In the genomic region with DNA sequence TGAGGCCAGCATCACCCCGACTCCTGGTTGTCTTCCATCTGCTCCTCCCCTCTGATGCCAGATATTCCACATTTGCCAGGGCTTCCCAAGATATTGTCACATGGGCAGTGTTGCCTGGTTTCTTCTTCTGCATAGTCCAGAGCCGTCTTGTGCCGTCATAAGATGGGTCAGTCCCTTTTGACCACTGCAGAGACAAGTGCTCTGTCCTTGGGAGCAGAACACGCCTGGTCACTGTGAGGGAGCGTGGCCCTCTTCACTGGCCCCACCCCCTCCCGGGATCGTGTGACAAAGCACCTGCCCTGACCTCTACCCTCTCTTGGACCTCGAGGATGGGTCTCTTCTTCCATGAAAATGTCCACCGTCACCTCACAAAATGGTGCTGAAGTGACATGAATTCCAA, we compare ENCODE assay signal across 25 cellular contexts. TPM values are rescaled to one million over a fixed set of nuclear protein-coding genes. Genes with fewer than 3 reads are reported as not detected.
DNase-seq lines count a peak whose midpoint lies in the region; ATAC-seq, FAIRE-seq and TF ChIP-seq lines count a peak whose summit lies in the region.
"Had no signal": no experiment of that assay in that cellular context is flagged by ENCODE, and none has a peak within 500 bp of the region (broad histone marks: within the 10 kb centered on the region; RNA-seq: fewer than 3 reads in every experiment).

No MANE protein-coding gene starts in this region.

- H3K27ac ChIP-seq in left ventricle myocardium inferior (replicated peaks) (no peak overlapping the region), trophoblast cell (ENCODE audit: low read depth, low read length) (no peak overlapping the region), gastrocnemius medialis (peak overlapping the region; percentile 33 to 65 (median 38)), pancreas (no peak overlapping the region)
- H3K27ac ChIP-seq: A549; BLaER1 treated with 17β-estradiol and CSF1 and Interleukin-3, amounts not matched to agents 10 nM and 100 nM had no signal

- no peak for FAIRE-seq in pancreas (lab: Jason Lieb, UNC)
- FAIRE-seq: A549, D721Med, GM12878 had no signal

- H3K4me3 ChIP-seq in left ventricle myocardium inferior (no peak overlapping the region), trophoblast cell (ENCODE audit: low read depth, low read length) (peak overlapping the region; percentile 42), gastrocnemius medialis (no peak overlapping the region), pancreas (no peak overlapping the region)
- H3K4me3 ChIP-seq: A549; BLaER1 treated with 17β-estradiol and CSF1 and Interleukin-3, amounts not matched to agents 10 nM and 100 nM; GM12878; GM23338 had no signal

- H3K4me2 ChIP-seq in trophoblast cell (ENCODE audit: low read length) = no peak overlapping the region
- H3K4me2 ChIP-seq: A549; BLaER1 treated with 17β-estradiol and CSF1 and Interleukin-3, amounts not matched to agents 10 nM and 100 nM; GM23338 had no signal

- H3K79me2 ChIP-seq in trophoblast cell (ENCODE audit: control insufficient read depth, insufficient read depth, low read length, poor library complexity) = no peaks in the 10 kb centered on the region

- H3K27me3 Mint-ChIP-seq in natural killer cell treated with Interleukin-12 subunit alpha and Interleukin-12 subunit beta and Interleukin-15 and Interleukin-18, amount 100 ng/mL, for 72 hours = peaks cover 21 to 28% of the 10 kb centered on the region in 2 donors
- peaks cover 6 to 8% of the 10 kb centered on the region in 2 donors for H3K27me3 Mint-ChIP-seq in natural killer cell (ENCODE audit: low read depth in 2 of 2)

- no CpG with 5 or more reads among the region's 9 CpGs for WGBS in trophoblast cell (ENCODE audit: extremely low coverage, insufficient coverage, insufficient read length)
- WGBS in pancreas, 2 donors = 64 to 68% methylated on average over 9 of the region's 9 CpGs

- no peak overlapping the region for H3K27ac Mint-ChIP-seq in natural killer cell treated with Interleukin-12 subunit alpha and Interleukin-12 subunit beta and Interleukin-15 and Interleukin-18, amount 100 ng/mL, for 72 hours
- H3K27ac Mint-ChIP-seq in natural killer cell = no peak overlapping the region
- H3K27ac Mint-ChIP-seq: CD14-positive monocyte; CD4-positive, alpha-beta T cell; CD8-positive, alpha-beta memory T cell; GM23338; H9 had no signal

- H3K4me1 Mint-ChIP-seq in natural killer cell treated with Interleukin-12 subunit alpha and Interleukin-12 subunit beta and Interleukin-15 and Interleukin-18, amount 100 ng/mL, for 72 hours (ENCODE audit: low read depth in 2 of 2) = no peaks in the 10 kb centered on the region
- no peaks in the 10 kb centered on the region for H3K4me1 Mint-ChIP-seq in natural killer cell
- H3K4me1 Mint-ChIP-seq: CD14-positive monocyte; CD8-positive, alpha-beta memory T cell had no signal

- H3K79me1 ChIP-seq in trophoblast cell (ENCODE audit: low read length) = no peaks in the 10 kb centered on the region

- no peak overlapping the region for H3K9ac ChIP-seq in trophoblast cell (ENCODE audit: low read length)
- H3K9ac ChIP-seq: BLaER1 treated with 17β-estradiol and CSF1 and Interleukin-3, amounts not matched to agents 10 nM and 100 nM had no signal

- no peaks in the 10 kb centered on the region for H3K9me3 Mint-ChIP-seq in natural killer cell treated with Interleukin-12 subunit alpha and Interleukin-12 subunit beta and Interleukin-15 and Interleukin-18, amount 100 ng/mL, for 72 hours
- H3K9me3 Mint-ChIP-seq in natural killer cell = no peaks in the 10 kb centered on the region
- H3K9me3 Mint-ChIP-seq: CD14-positive monocyte; CD4-positive, alpha-beta T cell; CD8-positive, alpha-beta memory T cell; GM23338; H9 had no signal

- no peak overlapping the region for H3K4me3 Mint-ChIP-seq in natural killer cell treated with Interleukin-12 subunit alpha and Interleukin-12 subunit beta and Interleukin-15 and Interleukin-18, amount 100 ng/mL, for 72 hours
- no peak overlapping the region for H3K4me3 Mint-ChIP-seq in natural killer cell
- H3K4me3 Mint-ChIP-seq: CD14-positive monocyte; CD4-positive, alpha-beta T cell; CD8-positive, alpha-beta memory T cell; GM23338; H9 had no signal

- no peak overlapping the region for H2AK5ac ChIP-seq in trophoblast cell (ENCODE audit: low read length)

- H3K4me1 ChIP-seq in left ventricle myocardium inferior (peaks cover 38% of the 10 kb centered on the region), trophoblast cell (ENCODE audit: control insufficient read depth in 1 of 2, insufficient read depth in 2 of 2, low read length in 2 of 2) (peaks cover 0 to 6% of the 10 kb centered on the region in 2 experiments), gastrocnemius medialis (peaks cover 21 to 39% of the 10 kb centered on the region in 2 donors), pancreas (peaks cover 4 to 10% (median 9%) of the 10 kb centered on the region in 3 donors)
- H3K4me1 ChIP-seq: A549, BE2C had no signal

- H2AFZ ChIP-seq in trophoblast cell (ENCODE audit: insufficient read depth, low read length, poor library complexity) = no peak overlapping the region
- H2AFZ ChIP-seq: GM23338 had no signal

- TF ChIP-seq CTCF in left ventricle myocardium inferior (IDR thresholded peaks at IDR 0.05; ENCODE audit: borderline replicate concordance) = no peak
- TF ChIP-seq CTCF in natural killer cell (IDR thresholded peaks at IDR 0.05) = no peak
- TF ChIP-seq CTCF in gastrocnemius medialis (IDR thresholded peaks at IDR 0.05 in 4 of 5, conservative IDR thresholded peaks at IDR 0.05 in 1 of 5) = no peak
- TF ChIP-seq CTCF in pancreas (IDR thresholded peaks at IDR 0.05) = no peak

- no peaks in the 10 kb centered on the region for H3K36me3 Mint-ChIP-seq in natural killer cell treated with Interleukin-12 subunit alpha and Interleukin-12 subunit beta and Interleukin-15 and Interleukin-18, amount 100 ng/mL, for 72 hours
- H3K36me3 Mint-ChIP-seq in natural killer cell = no peaks in the 10 kb centered on the region
- H3K36me3 Mint-ChIP-seq: CD14-positive monocyte; CD8-positive, alpha-beta memory T cell had no signal

- H3K27me3 ChIP-seq in left ventricle myocardium inferior (ENCODE audit: low read depth) (no peaks in the 10 kb centered on the region), trophoblast cell (ENCODE audit: insufficient read depth, low read length) (no peaks in the 10 kb centered on the region), gastrocnemius medialis (no peaks in the 10 kb centered on the region), pancreas (no peaks in the 10 kb centered on the region)
- H3K27me3 ChIP-seq: BE2C had no signal

- H2BK5ac ChIP-seq in trophoblast cell (ENCODE audit: low read depth, low read length, poor library complexity) = no peak overlapping the region

- intact Hi-C loops in cardiac septum (cut with DNase I) = no loop called here
- intact Hi-C loops in left ventricle myocardium inferior (cut with micrococcal nuclease) = loop anchor here (5.0 kb wide), 1 partner anchor 238 kb away; no protein-coding TSS in a partner anchor
- intact Hi-C loops in natural killer cell (cut with micrococcal nuclease) = no loop called here
- intact Hi-C loops in gastrocnemius medialis (cut with DNase I; ENCODE audit: low total_unique reads) = loop anchor here (5.0 kb wide), 1 partner anchor 33 kb away; no protein-coding TSS in a partner anchor
- intact Hi-C loops in pancreas (cut with DNase I) = no loop called here

- peak; percentile 43 for DNase-seq in cardiac septum (ENCODE audit: low spot score)
- no peak for DNase-seq in left ventricle myocardium inferior
- DNase-seq in natural killer cell treated with Interleukin-12 subunit alpha and Interleukin-12 subunit beta and Interleukin-15 and Interleukin-18, amount 100 ng/mL, for 72 hours (ENCODE audit: low spot score) = peak; percentile 16
- no peak for DNase-seq in natural killer cell
- DNase-seq in trophoblast cell = no peak
- peak in 1 of 2 donors; percentile 62 for DNase-seq in gastrocnemius medialis
- no peak for DNase-seq in HK-2 (ENCODE audit: unreplicated experiment)
- DNase-seq in pancreas = no peak
- DNase-seq: 8988T; ACHN; AML-193; BE2C; CD4-positive, alpha-beta T cell; CD8-positive, alpha-beta memory T cell; DMS 273 treated with DMSO at 0.1 percent for 48 hours; DMS79; GDM1; H9 had no signal

- in situ Hi-C loops in gastrocnemius medialis (cut with MboI; ENCODE audit: low sequenced_read_pairs in 4 of 4) = no loop called here

- no peak overlapping the region for H3K14ac ChIP-seq in trophoblast cell (ENCODE audit: low read length)

- no peak overlapping the region for H2BK12ac ChIP-seq in trophoblast cell (ENCODE audit: low read length)

- ATAC-seq in natural killer cell treated with Interleukin-12 subunit alpha and Interleukin-12 subunit beta and Interleukin-15 and Interleukin-18, amount 100 ng/mL, for 72 hours = no peak
- ATAC-seq in natural killer cell = no peak
- peak; percentile 61 to 70 for ATAC-seq in gastrocnemius medialis
- ATAC-seq in pancreas = no peak
- ATAC-seq: A549, GM12878, HCT116 had no signal

- no peak for TF ChIP-seq POLR2A in gastrocnemius medialis (IDR thresholded peaks at IDR 0.05)

- no peaks in the 10 kb centered on the region for H3K9me3 ChIP-seq in left ventricle myocardium inferior (replicated peaks)
- no peaks in the 10 kb centered on the region for H3K9me3 ChIP-seq in trophoblast cell (ENCODE audit: insufficient read depth, low read depth, low read length)
- no peaks in the 10 kb centered on the region for H3K9me3 ChIP-seq in gastrocnemius medialis
- H3K9me3 ChIP-seq in pancreas = no peaks in the 10 kb centered on the region
- H3K9me3 ChIP-seq: A549; BE2C; BLaER1 treated with 17β-estradiol and CSF1 and Interleukin-3, amounts not matched to agents 10 nM and 100 nM had no signal

- peaks cover 13% of the 10 kb centered on the region for H3K36me3 ChIP-seq in left ventricle myocardium inferior
- H3K36me3 ChIP-seq in trophoblast cell (ENCODE audit: control insufficient read depth in 1 of 2, insufficient read depth in 2 of 2, low read length in 2 of 2) = no peaks in the 10 kb centered on the region
- H3K36me3 ChIP-seq in gastrocnemius medialis = peaks cover 0 to 13% of the 10 kb centered on the region in 2 donors
- no peaks in the 10 kb centered on the region for H3K36me3 ChIP-seq in pancreas
- H3K36me3 ChIP-seq: BE2C; BLaER1 treated with 17β-estradiol and CSF1 and Interleukin-3, amounts not matched to agents 10 nM and 100 nM had no signal

- H4K8ac ChIP-seq in trophoblast cell (ENCODE audit: low read depth, low read length) = no peak overlapping the region

- H4K12ac ChIP-seq in trophoblast cell (ENCODE audit: low read depth, low read length) = no peak overlapping the region

- no peak overlapping the region for H3K4ac ChIP-seq in trophoblast cell (ENCODE audit: low read depth, low read length)

- H3K18ac ChIP-seq in trophoblast cell (ENCODE audit: low read length) = no peak overlapping the region

- no peak overlapping the region for H3K23ac ChIP-seq in trophoblast cell (ENCODE audit: low read length)

- H2BK120ac ChIP-seq in trophoblast cell (ENCODE audit: insufficient read depth, low read length, poor library complexity) = no peak overlapping the region

- no peak overlapping the region for H4K91ac ChIP-seq in trophoblast cell (ENCODE audit: low read depth, low read length)

RNA-seq across cellular contexts. Expression of a gene that starts 41.6 kb away (rescaled TPM):
- total RNA-seq in cardiac septum (13.1 TPM), left ventricle myocardium inferior (25.5 TPM), natural killer cell (not detected), gastrocnemius medialis (100 to 1,000 TPM in 1 of 4 donors, 10 to 100 TPM in 3; 48.8 to 150 (median 67.0) TPM), pancreas (under 1 TPM; 0.13 to 0.81 (median 0.46) TPM)
- not detected for total RNA-seq in natural killer cell treated with Interleukin-12 subunit alpha and Interleukin-12 subunit beta and Interleukin-15 and Interleukin-18, amount 100 ng/mL, for 72 hours
- 2.9 and 3.1 TPM in 2 replicates for polyA plus RNA-seq in trophoblast cell (2013)
- polyA plus RNA-seq in pancreas = 1 to 10 TPM in 1 of 2 donors, under 1 TPM in 1; 0.72 to 2.4 TPM
- total RNA-seq: CD8-positive, alpha-beta memory T cell had no signal
- polyA plus RNA-seq: CD14-positive monocyte; CD8-positive, alpha-beta memory T cell had no signal

Comparison
In these comparisons a context has a peak if more than half of its experiments do, and no peak if none do; other contexts are left out.
1. DNase-seq: peak in cardiac septum (single experiment) and natural killer cell treated with Interleukin-12 subunit alpha and Interleukin-12 subunit beta and Interleukin-15 and Interleukin-18, amount 100 ng/mL, for 72 hours (single experiment); none in left ventricle myocardium inferior (single experiment), natural killer cell (single experiment), trophoblast cell (0 of 2), HK-2 (single experiment) and pancreas (0 of 6).
2. intact Hi-C loops: an anchor here in left ventricle myocardium inferior (5.0 kb wide) and gastrocnemius medialis (5.0 kb wide); none called in cardiac septum, natural killer cell and pancreas.
3. H3K27ac ChIP-seq: peak in gastrocnemius medialis (4 of 4); none in left ventricle myocardium inferior (single experiment), trophoblast cell (single experiment) and pancreas (0 of 4).
4. ATAC-seq: peak in gastrocnemius medialis (2 of 2); none in natural killer cell treated with Interleukin-12 subunit alpha and Interleukin-12 subunit beta and Interleukin-15 and Interleukin-18, amount 100 ng/mL, for 72 hours (0 of 2), natural killer cell (0 of 3) and pancreas (0 of 4).